Comparison of ENCODE assay signal across 13 cellular contexts in the genomic region with DNA sequence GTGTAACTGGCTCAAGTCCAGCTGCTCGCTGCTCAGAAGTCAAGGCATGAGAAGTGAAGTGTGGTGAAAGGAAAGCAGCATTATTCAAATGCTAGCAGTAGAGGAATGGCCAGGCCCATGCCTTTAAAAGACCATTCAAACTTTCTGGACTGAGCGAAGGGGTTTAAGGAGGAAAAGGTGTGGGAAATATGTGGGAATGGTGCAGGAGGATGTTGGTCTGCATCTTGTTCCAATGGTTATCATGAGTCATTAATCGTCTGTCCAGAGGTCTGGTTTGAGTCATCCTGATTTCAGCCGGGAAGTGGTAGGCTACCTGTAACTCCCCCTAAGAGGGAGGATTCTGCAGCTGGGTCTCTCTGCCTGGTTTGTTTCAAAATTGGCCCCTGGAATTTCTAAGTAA. TPM values are rescaled to one million over a fixed set of nuclear protein-coding genes. Genes with fewer than 3 reads are reported as not detected.
DNase-seq lines count a peak whose midpoint lies in the region; ATAC-seq, FAIRE-seq and TF ChIP-seq lines count a peak whose summit lies in the region.
"Not testable (repeated sequence)": the region's sequence is repeated elsewhere in the genome, so short reads cannot be mapped to it uniquely, and the experiment has no call there.
"Had no signal": no experiment of that assay in that cellular context is flagged by ENCODE, and none has a peak within 500 bp of the region (broad histone marks: within the 10 kb centered on the region; RNA-seq: fewer than 3 reads in every experiment).

No MANE protein-coding gene starts in this region.

- H3K4me3 ChIP-seq in bronchial epithelial cell (ENCODE audit: low read depth, low read length) = not testable (repeated sequence)

- peaks cover 19% of the 10 kb centered on the region for H3K4me1 Mint-ChIP-seq in mesothelial cell of epicardium

- H3K9me3 Mint-ChIP-seq in mesothelial cell of epicardium = peaks cover 18% of the 10 kb centered on the region

- in situ Hi-C loops in ACHN (cut with HindIII; ENCODE audit: low pct_ligation_motif_present, low pct_unique_long_range_greater_than_20kb, low sequenced_read_pairs) = not testable (repeated sequence)

- peak overlapping the region; percentile 92 for H3K27ac Mint-ChIP-seq in mesothelial cell of epicardium

- peaks cover 30% of the 10 kb centered on the region for H3K27me3 Mint-ChIP-seq in mesothelial cell of epicardium (ENCODE audit: low read depth)

- DNase-seq in ACHN = peak; percentile 32
- DNase-seq in ELR (ENCODE audit: low read depth) = peak; percentile 45
- peak; percentile 93 for DNase-seq in NCI-H226
- peak; percentile 71 for DNase-seq in bronchial epithelial cell (ENCODE audit: low read depth)
- DNase-seq in left cardiac atrium = not testable (repeated sequence)
- DNase-seq in mesothelial cell of epicardium (ENCODE audit: low spot score in 2 of 2, unreplicated experiment in 2 of 2) = peak in 1 of 2 experiments; percentile 35
- peak; percentile 10 for DNase-seq in ureter (ENCODE audit: low spot score)

- not testable (repeated sequence) for H3K4me3 Mint-ChIP-seq in mesothelial cell of epicardium

- intact Hi-C loops in left cardiac atrium (cut with DNase I) = not testable (repeated sequence)

- not testable (repeated sequence) for TF ChIP-seq CTCF in bronchial epithelial cell (IDR thresholded peaks at IDR 0.05; ENCODE audit: insufficient read depth, low read length, severe bottlenecking); mesothelial cell of epicardium (IDR thresholded peaks at IDR 0.05; ENCODE audit: unreplicated experiment)

- ATAC-seq in SK-N-SH treated with all-trans-retinoic acid at 6 μM for 48 hours = not testable (repeated sequence)
- peak; percentile 27 to 96 for ATAC-seq in left cardiac atrium

- H3K36me3 Mint-ChIP-seq in mesothelial cell of epicardium = not testable (repeated sequence)

- not testable (repeated sequence) for H3K36me3 ChIP-seq in bronchial epithelial cell (ENCODE audit: control insufficient read depth, insufficient read depth, low read length)

- H3K27me3 ChIP-seq in bronchial epithelial cell (ENCODE audit: control insufficient read depth, insufficient read depth, low read length) = not testable (repeated sequence)

- FAIRE-seq in bronchial epithelial cell (lab: Jason Lieb, UNC) = not testable (repeated sequence)

TF ChIP-seq in SK-N-SH treated with all-trans-retinoic acid at 6 μM for 48 hours, 23 proteins besides CTCF, POLR2A, EP300 and RAD21:
- TF ChIP-seq ISL1 (CRISPR knock-in tag; IDR thresholded peaks at IDR 0.05) = peak; percentile 65

RNA-seq across cellular contexts. Expression of gene OBP2B, which starts 5.2 kb away (rescaled TPM):
- total RNA-seq in bronchial epithelial cell (not detected in 2 replicates), left cardiac atrium (not detected), mesothelial cell of epicardium (not detected in 3 replicates), ureter (not detected)
- total RNA-seq: CD8-positive, alpha-beta T cell; H4; HFFc6; Right ventricle myocardium inferior; SK-MEL-5 had no signal

RNA-seq across cellular contexts. Expression of gene GBGT1, which starts 50.6 kb away (rescaled TPM):
- total RNA-seq in bronchial epithelial cell (1.0 and 1.1 TPM in 2 replicates), left cardiac atrium (10 to 100 TPM; 10.8 to 12.8 TPM), mesothelial cell of epicardium (29.1 to 32.8 TPM (median 31.8 TPM) in 3 replicates), ureter (17.2 TPM)
- total RNA-seq: H4, SK-MEL-5 had no signal
